ENCODE assay signal across 32 cellular contexts in genomic region chr19:29006057-29006735, GRCh38.
A peak's percentile ranks its signal among the peaks of the same experiment; 100 is the strongest.
DNase-seq lines count a peak whose midpoint lies in the region; ATAC-seq, FAIRE-seq and TF ChIP-seq lines count a peak whose summit lies in the region.
"Had no signal": no experiment of that assay in that cellular context is flagged by ENCODE, and none has a peak within 500 bp of the region (broad histone marks: within the 10 kb centered on the region; RNA-seq: fewer than 3 reads in every experiment).

No MANE protein-coding gene starts in this region.

- no peak overlapping the region for H2AFZ ChIP-seq in HepG2 (ENCODE audit: low read length)

- no peak overlapping the region for H3K4me3 Mint-ChIP-seq in activated T-cell treated with anti-CD3 and anti-CD28 coated beads, Interleukin-2, amount 50 U/mL, for 4 hours
- H3K4me3 Mint-ChIP-seq: activated CD4-positive, alpha-beta memory T cell treated with anti-CD3 and anti-CD28 coated beads for 36 hours; activated naive CD8-positive, alpha-beta T cell treated with anti-CD3 and anti-CD28 coated beads, Interleukin-2, amount 50 U/mL, for 24 hours; CD8-positive, alpha-beta memory T cell; natural killer cell treated with Interleukin-12 subunit alpha and Interleukin-12 subunit beta and Interleukin-15 and Interleukin-18, amount 100 ng/mL, for 72 hours had no signal

- no peaks in the 10 kb centered on the region for H3K27me3 Mint-ChIP-seq in activated T-cell treated with anti-CD3 and anti-CD28 coated beads, Interleukin-2, amount 50 U/mL, for 4 hours (ENCODE audit: low read depth)
- H3K27me3 Mint-ChIP-seq: activated CD4-positive, alpha-beta memory T cell treated with anti-CD3 and anti-CD28 coated beads for 36 hours had no signal

- TF ChIP-seq RAD21 in HepG2 (CRISPR knock-in tag; IDR thresholded peaks at IDR 0.05): no peak

- H3K4me1 ChIP-seq in HepG2 (ENCODE audit: insufficient read depth, low read length) (no peaks in the 10 kb centered on the region), right lobe of liver (no peaks in the 10 kb centered on the region)
- H3K4me1 ChIP-seq: esophagus squamous epithelium, suprapubic skin, upper lobe of left lung had no signal

- H3K9me3 ChIP-seq in HepG2 (ENCODE audit: low read length) (no peaks in the 10 kb centered on the region), right lobe of liver (no peaks in the 10 kb centered on the region)
- H3K9me3 ChIP-seq: esophagus squamous epithelium, MG63, suprapubic skin, upper lobe of left lung had no signal

- no peaks in the 10 kb centered on the region for H3K36me3 ChIP-seq in HepG2 (replicated peaks in 1 of 2; ENCODE audit: control insufficient read depth in 1 of 2, insufficient read depth in 2 of 2, low read length in 2 of 2)
- H3K36me3 ChIP-seq in right lobe of liver: no peaks in the 10 kb centered on the region
- H3K36me3 ChIP-seq: esophagus squamous epithelium, MG63, suprapubic skin, upper lobe of left lung had no signal

- DNase-seq in HepG2 (ENCODE audit: low spot score): no peak
- DNase-seq in right lobe of liver: no peak
- DNase-seq in M059J (ENCODE audit: low read depth): peak; percentile 3
- DNase-seq in fibroblast of the aortic adventitia (ENCODE audit: low read depth): peak; percentile 30
- no peak for DNase-seq in H54 (ENCODE audit: insufficient read length, low spot score)
- no peak for DNase-seq in NCI-H748 (lab: John Stamatoyannopoulos, UW; ENCODE audit: unreplicated experiment)
- no peak for DNase-seq in activated T-cell treated with anti-CD3 and anti-CD28 coated beads, Interleukin-2, amount 50 U/mL, for 4 hours
- DNase-seq in anterior cingulate cortex (lab: John Stamatoyannopoulos, UW): no peak
- DNase-seq: activated CD4-positive, alpha-beta memory T cell treated with anti-CD3 and anti-CD28 coated beads for 36 hours; activated CD4-positive, alpha-beta T cell treated with anti-CD3 and anti-CD28 coated beads for 1 hour; activated naive CD4-positive, alpha-beta T cell; activated naive CD8-positive, alpha-beta T cell treated with anti-CD3 and anti-CD28 coated beads, Interleukin-2, amount 50 U/mL, for 24 hours; CD8-positive, alpha-beta memory T cell; central memory CD4-positive, alpha-beta T cell; DMS 273 treated with DMSO at 0.1 percent for 48 hours; esophagus squamous epithelium; KBM-7; MG63; NCI-H2029 treated with DMSO at 0.1 percent for 48 hours; NCI-H526; NK-92 treated with Interleukin-12 subunit alpha and Interleukin-12 subunit beta, amount 100 ng/mL, for 24 hours; occipital lobe; PC-3; stimulated activated naive CD4-positive, alpha-beta T cell; upper lobe of left lung had no signal

- no peaks in the 10 kb centered on the region for H4K20me1 ChIP-seq in HepG2 (ENCODE audit: insufficient read depth, low read length)

- H3K9ac ChIP-seq in HepG2 (ENCODE audit: insufficient read depth, low read depth, low read length): no peak overlapping the region

- TF ChIP-seq CTCF in HepG2 (CRISPR knock-in tag; IDR thresholded peaks at IDR 0.05) (no peak), right lobe of liver (IDR thresholded peaks at IDR 0.05) (no peak), fibroblast of the aortic adventitia (IDR thresholded peaks at IDR 0.05; ENCODE audit: insufficient read depth, low read length) (no peak)

- TF ChIP-seq EP300 in HepG2 (IDR thresholded peaks at IDR 0.05; ENCODE audit: low read depth in 2 of 2, low read length in 2 of 2) (no peak), HepG2 (CRISPR knock-in tag; IDR thresholded peaks at IDR 0.05; ENCODE audit: borderline replicate concordance) (no peak)

- H3K9me3 Mint-ChIP-seq in activated T-cell treated with anti-CD3 and anti-CD28 coated beads, Interleukin-2, amount 50 U/mL, for 4 hours: no peaks in the 10 kb centered on the region
- H3K9me3 Mint-ChIP-seq: activated CD4-positive, alpha-beta memory T cell treated with anti-CD3 and anti-CD28 coated beads for 36 hours; activated naive CD8-positive, alpha-beta T cell treated with anti-CD3 and anti-CD28 coated beads, Interleukin-2, amount 50 U/mL, for 24 hours; natural killer cell treated with Interleukin-12 subunit alpha and Interleukin-12 subunit beta and Interleukin-15 and Interleukin-18, amount 100 ng/mL, for 72 hours had no signal

- FAIRE-seq in HepG2 (lab: Jason Lieb, UNC): no peak
- FAIRE-seq in H54 (lab: Jason Lieb, UNC): no peak
- FAIRE-seq: endometrium had no signal

- POLR2A ChIA-PET in HepG2 (lab: Yijun Ruan, JAX): no interaction called here

- CTCF ChIA-PET in HepG2 (lab: Yijun Ruan, JAX; ENCODE audit: low intra/inter-chr PET ratio, low total read pairs): no interaction called here

- intact Hi-C loops in HepG2 (cut with micrococcal nuclease; ENCODE audit: unreplicated experiment): no loop called here
- intact Hi-C loops in right lobe of liver (cut with DNase I): no loop called here

- BruUV-seq in HepG2 (replicated peaks; lab: Mats Ljungman, UMichigan): no TSS peak

- ATAC-seq in HepG2 (no peak), right lobe of liver (no peak)
- no peak for ATAC-seq in activated T-cell treated with anti-CD3 and anti-CD28 coated beads, Interleukin-2, amount 50 U/mL, for 4 hours
- ATAC-seq: activated naive CD8-positive, alpha-beta T cell treated with anti-CD3 and anti-CD28 coated beads, Interleukin-2, amount 50 U/mL, for 24 hours; HCT116; left lobe of liver; natural killer cell treated with Interleukin-12 subunit alpha and Interleukin-12 subunit beta and Interleukin-15 and Interleukin-18, amount 100 ng/mL, for 72 hours; PC-3; Right ventricle myocardium inferior had no signal

- in situ Hi-C loops in HepG2 (cut with HindIII; ENCODE audit: extremely low pct_ligation_motif_present, low pct_unique_long_range_greater_than_20kb): no loop called here

- no peaks in the 10 kb centered on the region for H3K4me1 Mint-ChIP-seq in activated T-cell treated with anti-CD3 and anti-CD28 coated beads, Interleukin-2, amount 50 U/mL, for 4 hours (ENCODE audit: low read depth)
- H3K4me1 Mint-ChIP-seq: activated naive CD8-positive, alpha-beta T cell treated with anti-CD3 and anti-CD28 coated beads, Interleukin-2, amount 50 U/mL, for 24 hours; CD8-positive, alpha-beta memory T cell had no signal

- no peak overlapping the region for H3K4me2 ChIP-seq in HepG2 (ENCODE audit: low read depth, low read length)

- no peak overlapping the region for H3K4me3 ChIP-seq in HepG2 (replicated peaks in 1 of 3; ENCODE audit: insufficient read depth in 1 of 3, low read depth in 2 of 3, low read length in 3 of 3)
- H3K4me3 ChIP-seq in right lobe of liver: no peak overlapping the region
- H3K4me3 ChIP-seq in fibroblast of the aortic adventitia (ENCODE audit: low read depth, low read length): no peak overlapping the region
- H3K4me3 ChIP-seq: esophagus squamous epithelium, MG63, suprapubic skin, upper lobe of left lung had no signal

- TF ChIP-seq POLR2A in HepG2 (IDR thresholded peaks at IDR 0.05; ENCODE audit: insufficient read depth in 1 of 2, low read depth in 2 of 2, low read length in 2 of 2) (no peak), right lobe of liver (IDR thresholded peaks at IDR 0.05) (no peak), H54 (IDR thresholded peaks at IDR 0.05; ENCODE audit: low read depth, low read length) (no peak)

- no peaks in the 10 kb centered on the region; a peak in 1 of 5 replicates for H3K27me3 ChIP-seq in HepG2 (ENCODE audit: control insufficient read depth in 1 of 2, insufficient read depth in 2 of 2, low read length in 2 of 2)
- H3K27me3 ChIP-seq in right lobe of liver: no peaks in the 10 kb centered on the region
- H3K27me3 ChIP-seq: MG63, suprapubic skin, upper lobe of left lung had no signal

- WGBS in HepG2 (ENCODE audit: low lambda C conversion rate): 57% methylated on average over 8 of the region's 8 CpGs
- WGBS in right lobe of liver (ENCODE audit: insufficient coverage, low coverage, low lambda C conversion rate, missing lambda C conversion rate): 68% methylated on average over 8 of the region's 8 CpGs

- H3K79me2 ChIP-seq in HepG2 (ENCODE audit: insufficient read depth, low read length): no peaks in the 10 kb centered on the region

- H3K36me3 Mint-ChIP-seq in activated T-cell treated with anti-CD3 and anti-CD28 coated beads, Interleukin-2, amount 50 U/mL, for 4 hours (ENCODE audit: insufficient read depth): no peaks in the 10 kb centered on the region
- H3K36me3 Mint-ChIP-seq: activated CD4-positive, alpha-beta memory T cell treated with anti-CD3 and anti-CD28 coated beads for 36 hours; CD8-positive, alpha-beta memory T cell; natural killer cell treated with Interleukin-12 subunit alpha and Interleukin-12 subunit beta and Interleukin-15 and Interleukin-18, amount 100 ng/mL, for 72 hours had no signal

- no peak overlapping the region for H3K27ac ChIP-seq in HepG2 (ENCODE audit: extremely low read length, insufficient read depth, low read length)
- no peak overlapping the region for H3K27ac ChIP-seq in right lobe of liver
- H3K27ac ChIP-seq: 22Rv1, esophagus squamous epithelium, suprapubic skin, upper lobe of left lung had no signal

TF ChIP-seq in HepG2, 621 proteins besides CTCF, POLR2A, EP300 and RAD21:
- TF ChIP-seq TIGD3 (CRISPR knock-in tag; IDR thresholded peaks at IDR 0.05; ENCODE audit: borderline replicate concordance): no peak
- peak; percentile 41; the same call in 1 of the 2 replicates for TF ChIP-seq ATF7 (IDR thresholded peaks at IDR 0.05)
- no peak for TF ChIP-seq ATF7 (CRISPR knock-in tag; IDR thresholded peaks at IDR 0.05)
- peak; percentile 24; the same call in 1 of the 2 replicates for TF ChIP-seq CEBPB (IDR thresholded peaks at IDR 0.05; ENCODE audit: borderline replicate concordance, low read depth, low read length)

Comparison
In these comparisons a context has a peak if more than half of its experiments do, and no peak if none do; other contexts are left out.
1. DNase-seq: peak in M059J (single experiment) and fibroblast of the aortic adventitia (single experiment); none in HepG2 (single experiment), right lobe of liver (0 of 3), H54 (single experiment), NCI-H748 (single experiment), activated T-cell treated with anti-CD3 and anti-CD28 coated beads, Interleukin-2, amount 50 U/mL, for 4 hours (single experiment) and anterior cingulate cortex (0 of 58).